In the genomic region with DNA sequence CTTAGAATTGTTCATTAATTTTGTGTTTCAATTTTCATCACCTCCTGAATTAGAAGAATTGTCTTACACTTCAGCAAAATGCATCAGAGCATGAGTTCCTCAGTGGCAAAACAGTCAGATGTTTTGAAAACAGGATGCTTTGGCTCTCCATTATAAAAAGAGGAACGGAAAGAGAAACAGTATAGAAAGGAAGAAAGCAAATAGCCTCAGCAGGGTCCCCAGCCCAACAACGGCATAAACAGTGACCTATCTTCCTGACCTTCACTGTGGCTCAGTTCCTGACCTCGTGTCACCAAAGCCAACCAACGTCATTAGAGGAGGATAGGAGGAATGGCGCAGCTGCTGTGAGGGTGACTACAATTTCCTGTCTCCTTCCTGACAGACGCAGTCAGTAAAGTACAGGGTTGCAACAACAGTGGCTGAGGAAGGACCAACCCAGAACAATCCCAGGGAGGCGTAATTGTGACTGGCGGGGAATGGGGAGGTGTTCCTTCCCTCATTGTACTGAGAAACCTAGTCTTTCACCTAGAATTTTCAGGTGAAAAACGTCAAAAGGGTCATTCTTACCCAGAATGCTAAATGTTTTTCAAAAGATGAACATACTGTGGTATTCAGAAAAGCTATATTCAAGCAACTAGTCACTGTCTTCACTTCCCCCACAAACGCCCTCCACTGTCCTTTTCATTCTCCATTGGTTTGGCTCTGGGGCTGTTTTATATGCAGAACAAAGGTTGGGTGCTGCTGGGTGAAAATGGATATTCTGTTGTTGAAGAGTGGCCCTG, we compare ENCODE assay signal across 8 cellular contexts.
DNase-seq lines count a peak whose midpoint lies in the region; ATAC-seq and TF ChIP-seq lines count a peak whose summit lies in the region.

No MANE protein-coding gene starts in this region.

- H3K4me1 ChIP-seq in A673 (ENCODE audit: insufficient read depth, low read length, poor library complexity, severe bottlenecking) = peaks cover 56% of the 10 kb centered on the region

- ATAC-seq in GM19351 (IDR thresholded peaks at IDR 0.05; ENCODE audit: unreplicated experiment) = peak; percentile 72
- ATAC-seq in HG03460 (IDR thresholded peaks at IDR 0.05; ENCODE audit: unreplicated experiment) = peak; percentile 84
- peak; percentile 89 for ATAC-seq in stimulated activated naive CD8-positive, alpha-beta T cell treated with anti-CD3 and anti-CD28 coated beads, Interleukin-15, amount 100 ng/mL, for 72 hours

- BruUV-seq in A673 (replicated peaks; lab: Mats Ljungman, UMichigan) = no TSS peak

- TF ChIP-seq CTCF in A673 (conservative IDR thresholded peaks at IDR 0.05; ENCODE audit: low read depth, low read length) (no peak), coronary artery (IDR thresholded peaks at IDR 0.05) (no peak)

- DNase-seq in A673 (ENCODE audit: low spot score) (peak; percentile 81), coronary artery (ENCODE audit: low spot score) (peak; percentile 79), myocyte (ENCODE audit: low read depth) (peak; percentile 47), NCI-H1436 treated with DMSO at 0.1 percent for 48 hours (lab: John Stamatoyannopoulos, UW) (no peak)
- peak in 3 of 4 experiments; percentile 33 to 60 (median 41) for DNase-seq in activated CD4-positive, CD25-positive, alpha-beta regulatory T cell (lab: John Stamatoyannopoulos, UW)
- DNase-seq in stimulated activated naive CD8-positive, alpha-beta T cell treated with anti-CD3 and anti-CD28 coated beads, Interleukin-15, amount 100 ng/mL, for 72 hours = peak; percentile 62 to 88

- H3K9me3 ChIP-seq in A673 (ENCODE audit: low read depth, low read length, poor library complexity, severe bottlenecking) = no peaks in the 10 kb centered on the region

- H3K4me3 ChIP-seq in A673 (ENCODE audit: low read depth, low read length, poor library complexity, severe bottlenecking) (peak overlapping the region; percentile 54), coronary artery (peak overlapping the region; percentile 68)

- peaks cover 41% of the 10 kb centered on the region for H3K4me1 Mint-ChIP-seq in stimulated activated naive CD8-positive, alpha-beta T cell treated with anti-CD3 and anti-CD28 coated beads, Interleukin-15, amount 100 ng/mL, for 72 hours

- H3K27ac ChIP-seq in A673 (ENCODE audit: low read depth, low read length, poor library complexity, severe bottlenecking) (peak overlapping the region; percentile 84), coronary artery (peak overlapping the region; percentile 40 to 79)

- CTCF ChIA-PET in A673 (lab: Charles Lee) = no interaction called here

- POLR2A ChIA-PET in A673 (lab: Charles Lee; ENCODE audit: low non-redundant PET) = no interaction called here

- no peaks in the 10 kb centered on the region for H3K27me3 Mint-ChIP-seq in stimulated activated naive CD8-positive, alpha-beta T cell treated with anti-CD3 and anti-CD28 coated beads, Interleukin-15, amount 100 ng/mL, for 72 hours

- no peaks in the 10 kb centered on the region for H3K9me3 Mint-ChIP-seq in stimulated activated naive CD8-positive, alpha-beta T cell treated with anti-CD3 and anti-CD28 coated beads, Interleukin-15, amount 100 ng/mL, for 72 hours

- no peaks in the 10 kb centered on the region for H3K27me3 ChIP-seq in A673 (replicated peaks; ENCODE audit: insufficient read depth, low read depth, low read length, poor library complexity)

- peak overlapping the region; percentile 85 to 97 for H3K4me3 Mint-ChIP-seq in stimulated activated naive CD8-positive, alpha-beta T cell treated with anti-CD3 and anti-CD28 coated beads, Interleukin-15, amount 100 ng/mL, for 72 hours

- H3K27ac Mint-ChIP-seq in stimulated activated naive CD8-positive, alpha-beta T cell treated with anti-CD3 and anti-CD28 coated beads, Interleukin-15, amount 100 ng/mL, for 72 hours = peak overlapping the region; percentile 95 to 99

- H3K36me3 ChIP-seq in A673 (ENCODE audit: insufficient read depth, low read length, poor library complexity, severe bottlenecking) = no peaks in the 10 kb centered on the region

- intact Hi-C loops in A673 (cut with micrococcal nuclease; ENCODE audit: unreplicated experiment) = loop anchor here (10.0 kb wide), 1 partner anchor 109 kb away; no protein-coding TSS in a partner anchor
